14 cellular contexts compared by ENCODE assay signal in the genomic region with DNA sequence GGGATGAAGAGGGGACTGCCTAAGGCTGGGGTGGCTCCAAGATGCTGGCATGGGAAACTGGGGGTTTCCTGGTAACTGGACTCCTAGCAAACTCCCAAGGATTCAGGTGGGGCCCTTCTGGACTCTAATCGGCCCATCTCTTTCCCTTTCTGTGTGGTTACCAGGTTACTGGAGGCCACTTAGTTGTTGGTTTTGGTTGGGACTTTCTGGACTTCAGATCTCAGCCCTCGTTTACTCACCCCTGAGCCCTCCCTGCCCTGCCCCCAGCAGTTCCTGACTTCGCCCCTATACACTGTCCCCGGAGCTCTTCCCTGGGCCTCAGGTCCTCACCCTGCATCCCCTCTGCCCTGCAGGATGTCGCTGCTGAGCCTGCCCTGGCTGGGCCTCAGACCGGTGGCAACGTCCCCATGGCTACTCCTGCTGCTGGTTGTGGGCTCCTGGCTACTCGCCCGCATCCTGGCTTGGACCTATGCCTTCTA. TPM values are rescaled to one million over a fixed set of nuclear protein-coding genes. Genes with fewer than 3 reads are reported as not detected.
A peak's percentile ranks its signal among the peaks of the same experiment; 100 is the strongest.
DNase-seq lines count a peak whose midpoint lies in the region; ATAC-seq, FAIRE-seq and TF ChIP-seq lines count a peak whose summit lies in the region.
"Had no signal": no experiment of that assay in that cellular context is flagged by ENCODE, and none has a peak within 500 bp of the region (broad histone marks: within the 10 kb centered on the region; RNA-seq: fewer than 3 reads in every experiment).

No MANE protein-coding gene starts in this region.

- H3K9me3 ChIP-seq in PC-9 (ENCODE audit: insufficient read depth, low read depth) (no peaks in the 10 kb centered on the region), GM12878 (replicated peaks; ENCODE audit: control insufficient read depth, insufficient read depth, low read length) (no peaks in the 10 kb centered on the region), right lobe of liver (no peaks in the 10 kb centered on the region), stomach smooth muscle (ENCODE audit: control insufficient read depth in 2 of 2, low read length in 2 of 2) (no peaks in the 10 kb centered on the region), WERI-Rb-1 (ENCODE audit: severe bottlenecking) (no peaks in the 10 kb centered on the region)

- RAD21 ChIA-PET in GM12878 (lab: Charles Lee; ENCODE audit: unreplicated experiment) = no interaction called here

- ATAC-seq in GM12878 (peak; percentile 54), right lobe of liver (peak; percentile 54 to 75 (median 72))

- TF ChIP-seq CTCF in PC-9 (conservative IDR thresholded peaks at IDR 0.05) = no peak
- TF ChIP-seq CTCF in GM12878 (IDR thresholded peaks at IDR 0.05 in 2 of 3, conservative IDR thresholded peaks at IDR 0.05 in 1 of 3; ENCODE audit: control insufficient read depth in 2 of 3, extremely low read depth in 1 of 3, insufficient read depth in 1 of 3, low read depth in 3 of 3, low read length in 3 of 3) = no peak
- TF ChIP-seq CTCF in right lobe of liver (IDR thresholded peaks at IDR 0.05) = no peak
- TF ChIP-seq CTCF in WERI-Rb-1 (IDR thresholded peaks at IDR 0.05; ENCODE audit: low read depth, low read length) = no peak

- TF ChIP-seq RAD21 in GM12878 (IDR thresholded peaks at IDR 0.05; ENCODE audit: insufficient read depth, low read depth, low read length) = no peak

- H3K9me2 ChIP-seq in PC-9 (ENCODE audit: insufficient read depth) = no peaks in the 10 kb centered on the region

- FAIRE-seq in GM12878 (lab: Jason Lieb, UNC) = no peak

- POLR2A ChIA-PET in PC-9 (lab: Charles Lee; ENCODE audit: unreplicated experiment) (interaction anchor here (0.6 to 1.0 kb wide), 4 partner anchors 33 to 678 kb away, joined by 3 to 5 read pairs (median 3); a partner anchor contains a TSS), GM12878 (lab: Charles Lee) (no interaction called here)

- no peaks in the 10 kb centered on the region for H3K36me3 ChIP-seq in PC-9 (ENCODE audit: low read depth)
- H3K36me3 ChIP-seq in GM12878 (ENCODE audit: control insufficient read depth in 2 of 2, insufficient read depth in 2 of 2, low read length in 1 of 2) = no peaks in the 10 kb centered on the region
- peaks cover 0 to 3% (median 0%) of the 10 kb centered on the region in 4 donors for H3K36me3 ChIP-seq in right lobe of liver
- H3K36me3 ChIP-seq in stomach smooth muscle (ENCODE audit: control insufficient read depth in 2 of 2, insufficient read depth in 2 of 2, low read length in 2 of 2) = no peaks in the 10 kb centered on the region
- no peaks in the 10 kb centered on the region for H3K36me3 ChIP-seq in WERI-Rb-1
- H3K36me3 ChIP-seq: brain microvascular endothelial cell had no signal

- H3K4me2 ChIP-seq in PC-9 (peak overlapping the region; percentile 55), GM12878 (ENCODE audit: control insufficient read depth, insufficient read depth) (no peak overlapping the region)

- H4K20me1 ChIP-seq in PC-9 (ENCODE audit: insufficient read depth) (no peaks in the 10 kb centered on the region), GM12878 (ENCODE audit: control insufficient read depth, insufficient read depth) (no peaks in the 10 kb centered on the region)

- H2AFZ ChIP-seq in PC-9 (no peak overlapping the region), GM12878 (ENCODE audit: control insufficient read depth, low read depth, low read length) (no peak overlapping the region)

- CTCF ChIA-PET in PC-9 (lab: Charles Lee) (interaction anchor here (0.6 kb wide), 2 partner anchors 92 to 581 kb away, joined by 3 to 22 read pairs; no protein-coding TSS in a partner anchor), GM12878 (lab: Yijun Ruan, JAX) (no interaction called here)

- DNase-seq in PC-9 = peak in 1 of 2 experiments; percentile 88
- no peak for DNase-seq in GM12878 (ENCODE audit: low read depth, low spot score)
- peak; percentile 58 to 86 (median 80) for DNase-seq in right lobe of liver
- DNase-seq in WERI-Rb-1 = no peak
- no peak for DNase-seq in NCI-H2227 treated with DMSO at 0.1 percent for 48 hours (lab: John Stamatoyannopoulos, UW)
- DNase-seq in stimulated activated CD4-positive, alpha-beta T cell treated with anti-CD3 and anti-CD28 coated beads, Interleukin-2, amount 100 ng/mL, for 48 hours = no peak
- DNase-seq: activated T-cell treated with anti-CD3 and anti-CD28 coated beads, Interleukin-2, amount 50 U/mL, for 4 hours; brain microvascular endothelial cell; DMS 273 treated with DMSO at 0.1 percent for 48 hours; H9; IMR-90; NCI-H1694; nephron progenitor cell had no signal

- WGBS in GM12878 (ENCODE audit: insufficient coverage, insufficient replicate concordance, low lambda C conversion rate, missing lambda C conversion rate) = 20% methylated on average over 9 of the region's 9 CpGs
- 14% methylated on average over 6 of the region's 9 CpGs for WGBS in right lobe of liver (ENCODE audit: insufficient coverage, low coverage, low lambda C conversion rate, missing lambda C conversion rate)

- in situ Hi-C loops in GM12878 (cut with MboI) = loop anchor here (5.0 kb wide), 1 partner anchor 104 kb away; no protein-coding TSS in a partner anchor

- intact Hi-C loops in PC-9 (cut with micrococcal nuclease; ENCODE audit: unreplicated experiment) (loop anchor here (1.0 to 5.0 kb wide), 3 partner anchors 29 to 154 kb away; a partner anchor contains a TSS), GM12878 (cut with micrococcal nuclease; ENCODE audit: unreplicated experiment) (no loop called here), right lobe of liver (cut with DNase I) (no loop called here)

- TF ChIP-seq POLR2A in GM12878 (IDR thresholded peaks at IDR 0.05; ENCODE audit: low read depth, low read length) (no peak), right lobe of liver (IDR thresholded peaks at IDR 0.05) (no peak)

- peaks cover 18% of the 10 kb centered on the region; the same call in 1 of the 2 replicates for H3F3A ChIP-seq in PC-9 (ENCODE audit: insufficient read depth, low read depth)

- H3K27ac ChIP-seq in PC-9 = peak overlapping the region; percentile 63
- H3K27ac ChIP-seq in GM12878 (ENCODE audit: control insufficient read depth, insufficient read depth) = no peak overlapping the region
- H3K27ac ChIP-seq in right lobe of liver = peak overlapping the region; percentile 50 to 65 (median 65)
- peak overlapping the region; percentile 18 for H3K27ac ChIP-seq in stomach smooth muscle (ENCODE audit: low read length)
- H3K27ac ChIP-seq in WERI-Rb-1 = no peak overlapping the region
- H3K27ac ChIP-seq: brain microvascular endothelial cell had no signal

- H3K4me3 ChIP-seq in PC-9 = peak overlapping the region; percentile 13; the same call in 1 of the 2 replicates
- no peak overlapping the region for H3K4me3 ChIP-seq in GM12878
- peak overlapping the region; percentile 12 to 62 (median 19) for H3K4me3 ChIP-seq in right lobe of liver
- H3K4me3 ChIP-seq in stomach smooth muscle (ENCODE audit: low read length in 2 of 2) = peak overlapping the region in 1 of 2 donors; percentile 44
- no peak overlapping the region for H3K4me3 ChIP-seq in WERI-Rb-1 (ENCODE audit: low read depth, low read length)

- no peaks in the 10 kb centered on the region for H3K27me3 ChIP-seq in PC-9 (ENCODE audit: insufficient read depth, low read depth)
- no peaks in the 10 kb centered on the region for H3K27me3 ChIP-seq in GM12878 (replicated peaks in 1 of 2; ENCODE audit: control insufficient read depth in 2 of 2, insufficient read depth in 2 of 2, low read length in 1 of 2)
- H3K27me3 ChIP-seq in right lobe of liver = no peaks in the 10 kb centered on the region
- H3K27me3 ChIP-seq in stomach smooth muscle (ENCODE audit: control insufficient read depth in 1 of 2, insufficient read depth in 2 of 2, low read length in 2 of 2) = no peaks in the 10 kb centered on the region
- peaks cover 18% of the 10 kb centered on the region for H3K27me3 ChIP-seq in WERI-Rb-1 (ENCODE audit: insufficient read depth, low read depth, severe bottlenecking)
- H3K27me3 ChIP-seq: brain microvascular endothelial cell had no signal

- H3K4me1 ChIP-seq in PC-9 (replicated peaks; ENCODE audit: insufficient read depth) = peaks cover 14% of the 10 kb centered on the region
- no peaks in the 10 kb centered on the region for H3K4me1 ChIP-seq in GM12878 (ENCODE audit: control insufficient read depth, insufficient read depth, low read length)
- H3K4me1 ChIP-seq in right lobe of liver = peaks cover 0 to 14% (median 0%) of the 10 kb centered on the region in 4 donors
- peaks cover 18% of the 10 kb centered on the region for H3K4me1 ChIP-seq in stomach smooth muscle (ENCODE audit: control insufficient read depth, insufficient read depth, low read length)

- SMC1A ChIA-PET in GM12878 (lab: Charles Lee; ENCODE audit: uncharacterized antibody, unreplicated experiment) = no interaction called here

- H3K9ac ChIP-seq in GM12878 (ENCODE audit: control insufficient read depth, insufficient read depth, low read length) (no peak overlapping the region), stomach smooth muscle (ENCODE audit: low read length in 2 of 2) (no peak overlapping the region)

- TF ChIP-seq EP300 in GM12878 (IDR thresholded peaks at IDR 0.05; ENCODE audit: borderline replicate concordance in 1 of 2, control insufficient read depth in 1 of 2, low read depth in 2 of 2, low read length in 2 of 2) = no peak

- H3K79me2 ChIP-seq in PC-9 (ENCODE audit: low read depth) (no peaks in the 10 kb centered on the region), GM12878 (ENCODE audit: control insufficient read depth, insufficient read depth, low read length) (no peaks in the 10 kb centered on the region)

- BruUV-seq in PC-9 (replicated peaks; lab: Mats Ljungman, UMichigan) (no TSS peak), GM12878 (replicated peaks; lab: Mats Ljungman, UMichigan) (no TSS peak)

RNA-seq across cellular contexts. Expression of a gene that starts 0.3 kb away (rescaled TPM):
- total RNA-seq in PC-9 (2021) (5.7 and 8.1 TPM in 2 replicates), GM12878 (2014; rRNA removed) (not detected in 2 replicates), GM12878 (2014; rRNA removed; fragmentation: Illumina TruSeq; extraction: Trizol) (not detected in 2 replicates), GM12878 (2021) (not detected in 2 replicates), right lobe of liver (10 to 100 TPM; 21.9 to 95.5 (median 45.3) TPM)
- total RNA-seq in GM12878 (2013; cell fraction: nucleolus; rRNA removed) = 0.65 and 0.69 TPM in 2 replicates
- 0.14 TPM for polyA plus RNA-seq in GM12878 (2011; ENCODE audit: low read depth)
- polyA plus RNA-seq in GM12878 (2011; rRNA removed) (0.20 TPM in 2 replicates), GM12878 (2014; fragmentation: Illumina TruSeq; extraction: Trizol) (not detected in 2 replicates), GM12878 (2014; fragmentation: Nextera tagmentation; extraction: Ambion mirVana) (not detected), GM12878 (2014; rRNA removed) (0.12 TPM in 1 of 2 replicates, not detected in the other), GM12878 (2016; fragmentation: Nextera tagmentation; extraction: Ambion mirVana) (not detected)
- polyA plus RNA-seq in GM12878 (2011; cell fraction: cytosol; rRNA removed) = 0.28 and 0.30 TPM in 2 replicates
- polyA plus RNA-seq in GM12878 (2011; cell fraction: nucleus; rRNA removed) = 3.6 and 3.7 TPM in 2 replicates
- 0.07 and 0.25 TPM in 2 replicates for polyA plus RNA-seq in GM12878 (2012)
- polyA minus RNA-seq in GM12878 (2011; rRNA and poly(A)+ RNA removed) = 0.15 and 0.37 TPM in 2 replicates
- polyA minus RNA-seq in GM12878 (2011; cell fraction: cytosol; rRNA and poly(A)+ RNA removed) = not detected in 2 replicates
- 0.96 and 1.5 TPM in 2 replicates for polyA minus RNA-seq in GM12878 (2011; cell fraction: nucleus; rRNA and poly(A)+ RNA removed)
- total RNA-seq: activated T-cell treated with anti-CD3 and anti-CD28 coated beads, Interleukin-2, amount 50 U/mL, for 4 hours; H9; IMR-90 had no signal
- polyA plus RNA-seq: IMR-90 had no signal

RNA-seq across cellular contexts. Expression of a gene that starts 32.5 kb away (rescaled TPM):
- 57.6 and 70.7 TPM in 2 replicates for total RNA-seq in PC-9 (2021)
- 0.50 and 0.56 TPM in 2 replicates for total RNA-seq in GM12878 (2013; cell fraction: nucleolus; rRNA removed)
- 1.6 and 1.7 TPM in 2 replicates for total RNA-seq in GM12878 (2014; rRNA removed)
- 0.89 and 1.2 TPM in 2 replicates for total RNA-seq in GM12878 (2014; rRNA removed; fragmentation: Illumina TruSeq; extraction: Trizol)
- 2.4 and 2.9 TPM in 2 replicates for total RNA-seq in GM12878 (2021)
- polyA plus RNA-seq in GM12878 (2011; ENCODE audit: low read depth) = 0.45 TPM
- 4.4 and 4.7 TPM in 2 replicates for polyA plus RNA-seq in GM12878 (2011; rRNA removed)
- polyA plus RNA-seq in GM12878 (2011; cell fraction: cytosol; rRNA removed) = 3.1 and 5.0 TPM in 2 replicates
- 10.4 and 12.5 TPM in 2 replicates for polyA plus RNA-seq in GM12878 (2011; cell fraction: nucleus; rRNA removed)
- polyA plus RNA-seq in GM12878 (2012) = 0.81 and 0.93 TPM in 2 replicates
- 1.1 and 1.5 TPM in 2 replicates for polyA plus RNA-seq in GM12878 (2014; fragmentation: Illumina TruSeq; extraction: Trizol)
- under 1 TPM; 0.08 to 0.40 TPM for polyA plus RNA-seq in GM12878 (2014; fragmentation: Nextera tagmentation; extraction: Ambion mirVana)
- polyA plus RNA-seq in GM12878 (2014; rRNA removed) = 3.3 and 3.4 TPM in 2 replicates
- polyA plus RNA-seq in GM12878 (2016; fragmentation: Nextera tagmentation; extraction: Ambion mirVana) = 1 to 10 TPM; 1.2 TPM
- 5.9 and 6.2 TPM in 2 replicates for polyA minus RNA-seq in GM12878 (2011; rRNA and poly(A)+ RNA removed)
- polyA minus RNA-seq in GM12878 (2011; cell fraction: cytosol; rRNA and poly(A)+ RNA removed) = 1.6 and 5.6 TPM in 2 replicates
- polyA minus RNA-seq in GM12878 (2011; cell fraction: nucleus; rRNA and poly(A)+ RNA removed) = 5.7 and 9.9 TPM in 2 replicates
- 100 to 1,000 TPM; 186 to 573 (median 245) TPM for total RNA-seq in right lobe of liver
- total RNA-seq: H9, IMR-90 had no signal
- polyA plus RNA-seq: IMR-90 had no signal

RNA-seq across cellular contexts. Expression of a gene that starts 54.6 kb away (rescaled TPM):
- total RNA-seq in PC-9 (2021) (not detected in 2 replicates), GM12878 (2014; rRNA removed) (not detected in 2 replicates), GM12878 (2014; rRNA removed; fragmentation: Illumina TruSeq; extraction: Trizol) (not detected in 2 replicates), GM12878 (2021) (not detected in 2 replicates), right lobe of liver (not detected)
- total RNA-seq in GM12878 (2013; cell fraction: nucleolus; rRNA removed) = not detected in 2 replicates
- polyA plus RNA-seq in GM12878 (2011; ENCODE audit: low read depth) = not detected
- polyA plus RNA-seq in GM12878 (2011; rRNA removed) (not detected in 2 replicates), GM12878 (2014; fragmentation: Illumina TruSeq; extraction: Trizol) (not detected in 2 replicates), GM12878 (2014; fragmentation: Nextera tagmentation; extraction: Ambion mirVana) (not detected), GM12878 (2014; rRNA removed) (not detected in 2 replicates), GM12878 (2016; fragmentation: Nextera tagmentation; extraction: Ambion mirVana) (not detected)
- polyA plus RNA-seq in GM12878 (2011; cell fraction: cytosol; rRNA removed) = not detected in 2 replicates
- polyA plus RNA-seq in GM12878 (2011; cell fraction: nucleus; rRNA removed) = not detected in 2 replicates
- polyA plus RNA-seq in GM12878 (2012) = not detected in 2 replicates
- polyA minus RNA-seq in GM12878 (2011; rRNA and poly(A)+ RNA removed) = not detected in 2 replicates
- not detected in 2 replicates for polyA minus RNA-seq in GM12878 (2011; cell fraction: cytosol; rRNA and poly(A)+ RNA removed)
- not detected in 2 replicates for polyA minus RNA-seq in GM12878 (2011; cell fraction: nucleus; rRNA and poly(A)+ RNA removed)
- total RNA-seq: activated T-cell treated with anti-CD3 and anti-CD28 coated beads, Interleukin-2, amount 50 U/mL, for 4 hours; H9; IMR-90 had no signal
- polyA plus RNA-seq: IMR-90 had no signal

RNA-seq across cellular contexts. Expression of a gene that starts 58.2 kb away (rescaled TPM):
- total RNA-seq in PC-9 (2021) = not detected in 2 replicates
- not detected in 2 replicates for total RNA-seq in GM12878 (2013; cell fraction: nucleolus; rRNA removed)
- total RNA-seq in GM12878 (2014; rRNA removed) = not detected in 2 replicates
- total RNA-seq in GM12878 (2014; rRNA removed; fragmentation: Illumina TruSeq; extraction: Trizol) = not detected in 2 replicates
- not detected in 2 replicates for total RNA-seq in GM12878 (2021)
- not detected for polyA plus RNA-seq in GM12878 (2011; ENCODE audit: low read depth)
- not detected in 2 replicates for polyA plus RNA-seq in GM12878 (2011; rRNA removed)
- not detected in 2 replicates for polyA plus RNA-seq in GM12878 (2011; cell fraction: cytosol; rRNA removed)
- not detected in 2 replicates for polyA plus RNA-seq in GM12878 (2011; cell fraction: nucleus; rRNA removed)
- not detected in 2 replicates for polyA plus RNA-seq in GM12878 (2012)
- polyA plus RNA-seq in GM12878 (2014; fragmentation: Illumina TruSeq; extraction: Trizol) = not detected in 2 replicates
- polyA plus RNA-seq in GM12878 (2014; fragmentation: Nextera tagmentation; extraction: Ambion mirVana) = not detected
- not detected in 2 replicates for polyA plus RNA-seq in GM12878 (2014; rRNA removed)
- not detected for polyA plus RNA-seq in GM12878 (2016; fragmentation: Nextera tagmentation; extraction: Ambion mirVana)
- not detected in 2 replicates for polyA minus RNA-seq in GM12878 (2011; rRNA and poly(A)+ RNA removed)
- not detected in 2 replicates for polyA minus RNA-seq in GM12878 (2011; cell fraction: cytosol; rRNA and poly(A)+ RNA removed)
- polyA minus RNA-seq in GM12878 (2011; cell fraction: nucleus; rRNA and poly(A)+ RNA removed) = not detected in 2 replicates
- total RNA-seq in right lobe of liver = not detected
- total RNA-seq: activated T-cell treated with anti-CD3 and anti-CD28 coated beads, Interleukin-2, amount 50 U/mL, for 4 hours; H9; IMR-90 had no signal
- polyA plus RNA-seq: IMR-90 had no signal

Comparison
In these comparisons a context has a peak if more than half of its experiments do, and no peak if none do; other contexts are left out.
1. DNase-seq: peak in right lobe of liver (3 of 3); none in GM12878 (single experiment), WERI-Rb-1 (single experiment), NCI-H2227 treated with DMSO at 0.1 percent for 48 hours (single experiment) and stimulated activated CD4-positive, alpha-beta T cell treated with anti-CD3 and anti-CD28 coated beads, Interleukin-2, amount 100 ng/mL, for 48 hours (0 of 2).
2. H3K27ac ChIP-seq: peak in PC-9 (single experiment), right lobe of liver (3 of 3) and stomach smooth muscle (single experiment); none in GM12878 (single experiment) and WERI-Rb-1 (single experiment).
3. H3K4me3 ChIP-seq: peak in PC-9 (single experiment) and right lobe of liver (3 of 3); none in GM12878 (single experiment) and WERI-Rb-1 (single experiment).
4. RNA of a gene that starts 32.5 kb away (total RNA-seq): 186 to 573 TPM in right lobe of liver and 57.6 to 70.7 TPM in PC-9; 0.50 to 2.9 TPM in GM12878; every median in the first group is over 10 times any median in the second.